8 cellular contexts compared by ENCODE assay signal in the genomic region with DNA sequence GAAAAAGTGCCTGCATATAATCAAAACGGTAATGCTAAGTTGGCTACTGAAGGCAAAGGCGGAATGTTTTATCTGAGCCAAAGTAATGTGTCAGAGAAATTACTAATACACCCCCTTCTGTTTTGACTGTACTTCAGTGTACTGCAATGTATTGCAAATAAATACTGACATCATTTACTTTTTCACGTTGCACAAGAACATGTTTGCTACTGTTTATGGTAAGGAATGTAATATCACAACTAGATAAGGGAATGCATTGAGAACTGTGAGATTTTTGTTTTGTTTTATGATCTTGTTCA. TPM values are rescaled to one million over a fixed set of nuclear protein-coding genes. Genes with fewer than 3 reads are reported as not detected.
DNase-seq lines count a peak whose midpoint lies in the region; ATAC-seq and TF ChIP-seq lines count a peak whose summit lies in the region.

No MANE protein-coding gene starts in this region.

- H3K27ac Mint-ChIP-seq in activated T-cell treated with anti-CD3 and anti-CD28 coated beads, Interleukin-2, amount 50 U/mL, for 72 hours, result peak overlapping the region; percentile 87
- H3K27ac Mint-ChIP-seq in T-helper 1 cell treated with Interleukin-12 subunit alpha and Interleukin-12 subunit beta and Interleukin-4 antibody, amounts not matched to agents 30 μg/mL and 1 μg/mL, for 36 hours, result peak overlapping the region; percentile 83

- ATAC-seq in activated T-cell treated with anti-CD3 and anti-CD28 coated beads, Interleukin-2, amount 50 U/mL, for 72 hours (replicated peaks in 1 of 2), result peak; percentile 50 to 51
- ATAC-seq in HG03571 (IDR thresholded peaks at IDR 0.05; ENCODE audit: unreplicated experiment), result no peak

- H3K4me1 Mint-ChIP-seq in activated T-cell treated with anti-CD3 and anti-CD28 coated beads, Interleukin-2, amount 50 U/mL, for 72 hours (ENCODE audit: low read depth), result peaks cover 35% of the 10 kb centered on the region
- H3K4me1 Mint-ChIP-seq in T-helper 1 cell treated with Interleukin-12 subunit alpha and Interleukin-12 subunit beta and Interleukin-4 antibody, amounts not matched to agents 30 μg/mL and 1 μg/mL, for 36 hours (ENCODE audit: low read depth), result peaks cover 22% of the 10 kb centered on the region

- DNase-seq in activated T-cell treated with anti-CD3 and anti-CD28 coated beads, Interleukin-2, amount 50 U/mL, for 72 hours, result no peak
- DNase-seq in activated T-cell treated with anti-CD3 and anti-CD28 coated beads for 4 hours (no peak), fibroblast of villous mesenchyme (ENCODE audit: low read depth) (peak; percentile 79), skeletal muscle cell (ENCODE audit: low read depth) (peak; percentile 64), NAMALWA (ENCODE audit: low spot score) (no peak), NCI-H1930 (lab: John Stamatoyannopoulos, UW) (no peak)

- H3K4me3 Mint-ChIP-seq in activated T-cell treated with anti-CD3 and anti-CD28 coated beads, Interleukin-2, amount 50 U/mL, for 72 hours, result peak overlapping the region; percentile 87 to 91
- H3K4me3 Mint-ChIP-seq in T-helper 1 cell treated with Interleukin-12 subunit alpha and Interleukin-12 subunit beta and Interleukin-4 antibody, amounts not matched to agents 30 μg/mL and 1 μg/mL, for 36 hours, result peak overlapping the region; percentile 90

- H3K27me3 Mint-ChIP-seq in activated T-cell treated with anti-CD3 and anti-CD28 coated beads, Interleukin-2, amount 50 U/mL, for 72 hours (ENCODE audit: low read depth), result peaks cover 20% of the 10 kb centered on the region
- H3K27me3 Mint-ChIP-seq in T-helper 1 cell treated with Interleukin-12 subunit alpha and Interleukin-12 subunit beta and Interleukin-4 antibody, amounts not matched to agents 30 μg/mL and 1 μg/mL, for 36 hours (ENCODE audit: low read depth), result peaks cover 9% of the 10 kb centered on the region

- H3K9me3 Mint-ChIP-seq in activated T-cell treated with anti-CD3 and anti-CD28 coated beads, Interleukin-2, amount 50 U/mL, for 72 hours, result no peaks in the 10 kb centered on the region
- no peaks in the 10 kb centered on the region for H3K9me3 Mint-ChIP-seq in T-helper 1 cell treated with Interleukin-12 subunit alpha and Interleukin-12 subunit beta and Interleukin-4 antibody, amounts not matched to agents 30 μg/mL and 1 μg/mL, for 36 hours

- no peak for TF ChIP-seq CTCF in fibroblast of villous mesenchyme (IDR thresholded peaks at IDR 0.05; ENCODE audit: insufficient read depth, low read depth, low read length)

- H3K36me3 Mint-ChIP-seq in activated T-cell treated with anti-CD3 and anti-CD28 coated beads, Interleukin-2, amount 50 U/mL, for 72 hours (ENCODE audit: insufficient read depth in 2 of 2), result peaks cover 1 to 4% of the 10 kb centered on the region in 2 donors
- peaks cover 2% of the 10 kb centered on the region for H3K36me3 Mint-ChIP-seq in T-helper 1 cell treated with Interleukin-12 subunit alpha and Interleukin-12 subunit beta and Interleukin-4 antibody, amounts not matched to agents 30 μg/mL and 1 μg/mL, for 36 hours (ENCODE audit: low read depth)

- peak overlapping the region; percentile 65 for H3K4me3 ChIP-seq in fibroblast of villous mesenchyme (ENCODE audit: low read depth, low read length)
- H3K4me3 ChIP-seq in skeletal muscle cell (ENCODE audit: low read depth, low read length), result peak overlapping the region; percentile 87

RNA-seq across cellular contexts. Expression of a gene that starts 0.8 kb away (rescaled TPM):
- total RNA-seq in activated T-cell treated with anti-CD3 and anti-CD28 coated beads, Interleukin-2, amount 50 U/mL, for 72 hours, result 10 to 100 TPM; 52.3 to 58.2 TPM
- total RNA-seq in fibroblast of villous mesenchyme, result 5.5 and 6.9 TPM in 2 replicates

Comparison
In these comparisons a context has a peak if more than half of its experiments do, and no peak if none do; other contexts are left out.
1. DNase-seq: peak in fibroblast of villous mesenchyme (single experiment) and skeletal muscle cell (single experiment); none in activated T-cell treated with anti-CD3 and anti-CD28 coated beads, Interleukin-2, amount 50 U/mL, for 72 hours (0 of 2), activated T-cell treated with anti-CD3 and anti-CD28 coated beads for 4 hours (single experiment), NAMALWA (single experiment) and NCI-H1930 (0 of 2).